18 cellular contexts compared by ENCODE assay signal in the genomic region with DNA sequence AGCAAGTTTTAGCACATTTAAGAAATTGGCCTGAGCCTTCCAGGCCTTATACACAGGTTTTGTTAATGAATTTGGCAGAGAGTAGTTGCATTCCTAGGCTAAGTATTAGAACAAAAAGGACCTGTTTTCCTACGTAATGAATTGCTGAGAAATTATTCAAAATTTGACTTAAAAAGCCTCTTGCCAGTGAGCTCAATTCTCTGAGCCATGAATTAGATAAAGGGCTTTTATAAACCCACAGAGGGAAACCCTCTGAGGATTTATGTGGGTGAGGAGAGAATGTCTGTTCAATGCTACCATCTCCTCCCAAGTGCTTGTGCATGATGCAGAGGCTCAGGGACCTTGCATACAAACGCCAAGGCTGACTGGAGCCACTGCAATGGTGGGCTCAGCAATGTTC.
DNase-seq lines count a peak whose midpoint lies in the region; ATAC-seq, FAIRE-seq and TF ChIP-seq lines count a peak whose summit lies in the region.
"Had no signal": no experiment of that assay in that cellular context is flagged by ENCODE, and none has a peak within 500 bp of the region (broad histone marks: within the 10 kb centered on the region; RNA-seq: fewer than 3 reads in every experiment).

No MANE protein-coding gene starts in this region.

- in situ Hi-C loops in SK-MEL-5 (cut with HindIII; ENCODE audit: low pct_unique_long_range_greater_than_20kb, low sequenced_read_pairs): no loop called here

- ATAC-seq in aorta (ENCODE audit: low FRiP score): no peak
- ATAC-seq: HepG2 had no signal

- peaks cover 3% of the 10 kb centered on the region for H3K27me3 Mint-ChIP-seq in activated CD4-positive, alpha-beta memory T cell treated with anti-CD3 and anti-CD28 coated beads for 36 hours

- H4K8ac ChIP-seq in H1 (ENCODE audit: extremely low read depth, insufficient read depth, low read length): no peak overlapping the region
- no peak overlapping the region for H4K8ac ChIP-seq in mesendoderm (ENCODE audit: low read depth, low read length)

- POLR2A ChIA-PET in H1 (lab: Charles Lee; ENCODE audit: partially characterized antibody): no interaction called here
- POLR2A ChIA-PET in activated CD4-positive, alpha-beta memory T cell treated with anti-CD3 and anti-CD28 coated beads for 36 hours (lab: Charles Lee): no interaction called here

- 76% methylated on average over 2 of the region's 2 CpGs; no CpG with 5 or more reads in 1 of the 2 experiments for WGBS in H1 (ENCODE audit: extremely low coverage in 1 of 2, insufficient coverage in 1 of 2, insufficient read length in 1 of 2, insufficient replicate concordance in 2 of 2, low coverage in 1 of 2, low lambda C conversion rate in 2 of 2, missing lambda C conversion rate in 1 of 2), 2 experiments
- WGBS in mesendoderm (ENCODE audit: extremely low coverage, insufficient coverage, low lambda C conversion rate): no CpG with 5 or more reads among the region's 2 CpGs
- WGBS in aorta, 2 donors: 89 to 91% methylated on average over 2 of the region's 2 CpGs

- H3K4ac ChIP-seq in H1 (replicated peaks; ENCODE audit: insufficient read length, low read depth, low read length) (no peak overlapping the region), mesendoderm (ENCODE audit: low read depth, low read length) (no peak overlapping the region)

- H3K36me3 ChIP-seq in H1 (ENCODE audit: control insufficient read depth in 2 of 4, insufficient read depth in 4 of 4, low read length in 3 of 4) (no peaks in the 10 kb centered on the region), mesendoderm (ENCODE audit: control insufficient read depth, insufficient read depth, low read length) (no peaks in the 10 kb centered on the region), aorta (ENCODE audit: control insufficient read depth in 1 of 2, insufficient read depth in 2 of 2, low read length in 1 of 2) (no peaks in the 10 kb centered on the region)

- no peak for TF ChIP-seq EP300 in H1 (IDR thresholded peaks at IDR 0.05; ENCODE audit: borderline replicate concordance in 1 of 2, low read depth in 2 of 2, low read length in 2 of 2)

- intact Hi-C loops in activated CD4-positive, alpha-beta memory T cell treated with anti-CD3 and anti-CD28 coated beads for 36 hours (cut with micrococcal nuclease): no loop called here
- intact Hi-C loops in aorta (cut with DNase I): no loop called here

- H3K4me1 ChIP-seq in H1 (replicated peaks in 1 of 4; ENCODE audit: control insufficient read depth in 3 of 4, insufficient read depth in 4 of 4, low read length in 3 of 4): no peaks in the 10 kb centered on the region; a peak in 2 of 7 replicates
- H3K4me1 ChIP-seq in mesendoderm (ENCODE audit: control insufficient read depth, low read depth, low read length): no peaks in the 10 kb centered on the region
- H3K4me1 ChIP-seq in aorta (ENCODE audit: control insufficient read depth in 1 of 2, insufficient read depth in 2 of 2, low read length in 2 of 2): peaks cover 0 to 2% of the 10 kb centered on the region in 2 donors

- H3K4me3 Mint-ChIP-seq in activated CD4-positive, alpha-beta memory T cell treated with anti-CD3 and anti-CD28 coated beads for 36 hours: no peak overlapping the region
- H3K4me3 Mint-ChIP-seq: CD4-positive, alpha-beta T cell; IgD-negative memory B cell had no signal

- no peaks in the 10 kb centered on the region for H3K79me1 ChIP-seq in H1 (ENCODE audit: low read depth, low read length)
- H3K79me1 ChIP-seq in mesendoderm (ENCODE audit: low read length): no peaks in the 10 kb centered on the region

- no peak overlapping the region for H3K18ac ChIP-seq in H1 (ENCODE audit: extremely low read depth, low read length)
- no peak overlapping the region for H3K18ac ChIP-seq in mesendoderm (ENCODE audit: low read length)

- no peaks in the 10 kb centered on the region for H3K23me2 ChIP-seq in H1 (ENCODE audit: low read depth, low read length)

- H3K79me2 ChIP-seq in H1 (ENCODE audit: control insufficient read depth in 1 of 2, insufficient read depth in 2 of 2, low read length in 2 of 2): no peaks in the 10 kb centered on the region
- no peaks in the 10 kb centered on the region for H3K79me2 ChIP-seq in mesendoderm (ENCODE audit: control insufficient read depth, insufficient read depth, low read length)

- no peak overlapping the region for H3K56ac ChIP-seq in H1 (replicated peaks; ENCODE audit: insufficient read length, low read depth, low read length)
- no peak overlapping the region for H3K56ac ChIP-seq in mesendoderm (ENCODE audit: low read length)

- H3K27ac ChIP-seq in H1 (ENCODE audit: low read depth, low read length) (no peak overlapping the region), mesendoderm (ENCODE audit: low read depth, low read length) (no peak overlapping the region), aorta (ENCODE audit: low read depth in 1 of 2, low read length in 2 of 2) (no peak overlapping the region)
- H3K27ac ChIP-seq: C4-2B, GM23248 had no signal

- no peak for TF ChIP-seq RAD21 in H1 (IDR thresholded peaks at IDR 0.05 in 1 of 2, conservative IDR thresholded peaks at IDR 0.05 in 1 of 2; ENCODE audit: low read depth in 2 of 2, low read length in 2 of 2)

- no peak for TF ChIP-seq POLR2A in H1 (IDR thresholded peaks at IDR 0.05; ENCODE audit: control extremely low read depth in 1 of 2, low read depth in 2 of 2, low read length in 2 of 2)

- H2BK12ac ChIP-seq in H1 (ENCODE audit: low read depth, low read length): no peak overlapping the region

- H3K9me3 ChIP-seq in H1 (ENCODE audit: insufficient read depth in 2 of 2, low read depth in 1 of 2, low read length in 1 of 2): peaks cover 7 to 11% of the 10 kb centered on the region in 2 experiments
- H3K9me3 ChIP-seq in aorta (ENCODE audit: control insufficient read depth, low read length): peaks cover 1% of the 10 kb centered on the region

- H3K36me3 Mint-ChIP-seq in activated CD4-positive, alpha-beta memory T cell treated with anti-CD3 and anti-CD28 coated beads for 36 hours: no peaks in the 10 kb centered on the region

- no peaks in the 10 kb centered on the region for H4K20me1 ChIP-seq in H1 (replicated peaks in 1 of 2; ENCODE audit: control insufficient read depth in 1 of 2, insufficient read depth in 2 of 2, low read length in 2 of 2)

- no peak overlapping the region for H2BK15ac ChIP-seq in H1 (ENCODE audit: low read length)
- no peak overlapping the region for H2BK15ac ChIP-seq in mesendoderm (replicated peaks; ENCODE audit: low read depth)

- no peak overlapping the region for H2BK20ac ChIP-seq in H1 (ENCODE audit: low read length)

- peak overlapping the region; percentile 41; the same call in 1 of the 2 replicates for H2AFZ ChIP-seq in H1 (ENCODE audit: low read length)
- H2AFZ ChIP-seq: GM23248 had no signal

- no peak overlapping the region for H4K91ac ChIP-seq in H1 (replicated peaks; ENCODE audit: insufficient read length, low read length)

- no peak overlapping the region for H3K14ac ChIP-seq in H1 (ENCODE audit: insufficient read length)

- peak; percentile 10 for DNase-seq in SK-MEL-5 (ENCODE audit: low read depth, low spot score)
- no peak for DNase-seq in H1 (ENCODE audit: low read depth in 1 of 2, low spot score in 2 of 2)
- DNase-seq in mesendoderm: no peak
- DNase-seq in iPS-NIHi7 (ENCODE audit: extremely low spot score): no peak
- no peak for DNase-seq in activated CD4-positive, alpha-beta T cell treated with anti-CD3 and anti-CD28 coated beads for 1 hour
- DNase-seq in activated CD4-positive, alpha-beta memory T cell treated with anti-CD3 and anti-CD28 coated beads for 36 hours: no peak
- DNase-seq in aorta: no peak
- DNase-seq: AML-193; CD4-positive, alpha-beta T cell; DMS79 treated with DMSO at 0.1 percent for 48 hours; GF-D8; GM23248; H7; KBM-7 had no signal

- H3K9ac ChIP-seq in H1 (replicated peaks in 1 of 4; ENCODE audit: extremely low read depth in 1 of 4, low read depth in 3 of 4, low read length in 3 of 4) (no peak overlapping the region), mesendoderm (ENCODE audit: low read length) (no peak overlapping the region)
- H3K9ac ChIP-seq: GM23248 had no signal

- no peak overlapping the region for H4K5ac ChIP-seq in H1 (ENCODE audit: insufficient read length, low read depth, low read length)
- no peak overlapping the region for H4K5ac ChIP-seq in mesendoderm (ENCODE audit: low read length)

- no peak for TF ChIP-seq CTCF in H1 (IDR thresholded peaks at IDR 0.05; ENCODE audit: control extremely low read depth in 1 of 3, insufficient read depth in 1 of 3, low read depth in 1 of 3, low read length in 3 of 3)

- H3K9me3 Mint-ChIP-seq in activated CD4-positive, alpha-beta memory T cell treated with anti-CD3 and anti-CD28 coated beads for 36 hours: peaks cover 4% of the 10 kb centered on the region
- H3K9me3 Mint-ChIP-seq: CD4-positive, alpha-beta T cell had no signal

- no peaks in the 10 kb centered on the region for H3K4me1 Mint-ChIP-seq in activated CD4-positive, alpha-beta memory T cell treated with anti-CD3 and anti-CD28 coated beads for 36 hours (ENCODE audit: low read depth)
- H3K4me1 Mint-ChIP-seq: IgD-negative memory B cell had no signal

- CTCF ChIA-PET in H1 (lab: Charles Lee; ENCODE audit: partially characterized antibody): interaction anchor here (0.7 to 0.8 kb wide), 2 partner anchors 19 to 179 kb away, joined by 3 read pairs; no protein-coding TSS in a partner anchor
- CTCF ChIA-PET in activated CD4-positive, alpha-beta memory T cell treated with anti-CD3 and anti-CD28 coated beads for 36 hours (lab: Charles Lee): no interaction called here

- no peak overlapping the region for H3K4me3 ChIP-seq in H1 (ENCODE audit: extremely low read depth in 1 of 4, insufficient read depth in 2 of 4, low read depth in 3 of 4, low read length in 4 of 4)
- no peak overlapping the region for H3K4me3 ChIP-seq in mesendoderm (ENCODE audit: low read length)
- H3K4me3 ChIP-seq in aorta (ENCODE audit: low read length in 2 of 2): no peak overlapping the region
- H3K4me3 ChIP-seq: GM23248 had no signal

- no peak overlapping the region for H3K27ac Mint-ChIP-seq in activated CD4-positive, alpha-beta memory T cell treated with anti-CD3 and anti-CD28 coated beads for 36 hours
- H3K27ac Mint-ChIP-seq: CD4-positive, alpha-beta T cell; IgD-negative memory B cell had no signal

- H2BK120ac ChIP-seq in H1 (replicated peaks; ENCODE audit: low read depth, low read length) (no peak overlapping the region), mesendoderm (ENCODE audit: low read depth, low read length) (no peak overlapping the region)

- H3K27me3 ChIP-seq in H1 (replicated peaks in 1 of 4; ENCODE audit: control insufficient read depth in 3 of 4, extremely low read depth in 1 of 4, insufficient read depth in 3 of 4, low read length in 3 of 4): no peaks in the 10 kb centered on the region
- no peaks in the 10 kb centered on the region for H3K27me3 ChIP-seq in mesendoderm (ENCODE audit: insufficient read depth, low read length, poor library complexity)
- no peaks in the 10 kb centered on the region for H3K27me3 ChIP-seq in aorta (ENCODE audit: control insufficient read depth in 1 of 2, insufficient read depth in 2 of 2, low read length in 1 of 2)

- no peak overlapping the region for H3K23ac ChIP-seq in H1 (ENCODE audit: insufficient read length)
- peak overlapping the region; percentile 20 for H3K23ac ChIP-seq in mesendoderm (ENCODE audit: low read length)

- H2AK5ac ChIP-seq in H1 (ENCODE audit: low read depth, low read length) (no peak overlapping the region), mesendoderm (ENCODE audit: low read length) (no peak overlapping the region)

- no peak for FAIRE-seq in H1 (lab: Jason Lieb, UNC)
- FAIRE-seq: A204.1, HepG2 had no signal

- H2BK5ac ChIP-seq in H1 (ENCODE audit: low read depth, low read length) (no peak overlapping the region), mesendoderm (ENCODE audit: low read length) (no peak overlapping the region)

- H3K4me2 ChIP-seq in H1 (ENCODE audit: insufficient read depth in 1 of 2, low read depth in 2 of 2, low read length in 2 of 2) (no peak overlapping the region), mesendoderm (ENCODE audit: low read length) (no peak overlapping the region)
